In the genomic region with DNA sequence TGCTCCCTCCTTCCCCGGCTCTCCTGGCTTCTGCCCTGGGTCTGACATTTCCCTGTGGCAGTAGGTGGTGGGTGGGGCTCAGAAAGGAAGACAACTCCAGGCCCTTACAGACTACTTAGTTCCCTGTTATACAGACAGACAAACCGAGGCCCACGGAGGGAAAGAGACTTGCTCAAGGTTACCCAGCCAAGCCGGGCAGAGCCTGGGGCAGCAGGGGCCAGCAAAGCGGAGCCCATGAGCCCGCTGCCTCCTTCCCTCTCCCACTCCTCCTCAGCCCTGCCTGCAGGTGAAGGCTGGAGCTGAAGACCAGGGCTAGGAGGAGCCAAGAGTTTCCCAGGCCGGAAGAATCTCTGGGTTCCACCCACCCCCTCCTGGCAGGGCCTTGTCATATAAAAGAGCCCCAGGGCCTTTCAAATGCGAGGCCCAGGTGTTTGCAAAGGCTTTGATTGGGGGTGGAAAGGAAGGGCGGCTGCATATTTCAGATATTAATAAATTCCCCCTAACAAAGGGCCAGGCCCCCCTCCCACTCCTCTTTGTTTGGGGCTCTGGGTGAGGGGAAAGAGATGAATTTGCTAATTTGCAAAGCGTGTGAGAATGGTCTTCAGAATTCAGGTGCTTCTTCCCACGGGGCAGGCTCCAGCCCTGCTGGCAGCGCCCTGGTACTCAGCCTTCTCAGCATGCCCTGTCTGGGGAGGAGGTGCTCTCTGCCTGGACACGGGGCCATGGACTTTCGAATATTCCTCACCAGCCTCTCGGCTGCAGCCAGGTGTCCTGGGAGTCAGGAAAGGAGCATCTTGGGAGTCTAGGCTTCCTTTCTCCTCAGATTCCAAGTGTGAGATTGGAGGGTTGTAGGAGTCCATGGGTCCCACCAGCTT, we compare ENCODE assay signal across 24 cellular contexts. TPM values are rescaled to one million over a fixed set of nuclear protein-coding genes. Genes with fewer than 3 reads are reported as not detected.
DNase-seq lines count a peak whose midpoint lies in the region; FAIRE-seq and TF ChIP-seq lines count a peak whose summit lies in the region.
"Had no signal": no experiment of that assay in that cellular context is flagged by ENCODE, and none has a peak within 500 bp of the region (broad histone marks: within the 10 kb centered on the region; RNA-seq: fewer than 3 reads in every experiment).

No MANE protein-coding gene starts in this region.

- TF ChIP-seq POLR2A in breast epithelium (IDR thresholded peaks at IDR 0.05) = no peak
- TF ChIP-seq POLR2A in H1 (IDR thresholded peaks at IDR 0.05; ENCODE audit: control extremely low read depth in 1 of 2, low read depth in 2 of 2, low read length in 2 of 2) = no peak; a peak in 1 of 3 replicates
- TF ChIP-seq POLR2A in vagina (IDR thresholded peaks at IDR 0.05) = no peak

- H4K91ac ChIP-seq in H1 (replicated peaks; ENCODE audit: insufficient read length, low read length) (peak overlapping the region; percentile 92), mesenchymal stem cell (ENCODE audit: low read length) (no peak overlapping the region)

- dilution Hi-C loops in mammary epithelial cell (cut with HindIII; ENCODE audit: low sequenced_read_pairs) = loop anchor here (10.0 kb wide), 1 partner anchor 63 kb away; no protein-coding TSS in a partner anchor

- TF ChIP-seq RAD21 in H1 (IDR thresholded peaks at IDR 0.05 in 1 of 2, conservative IDR thresholded peaks at IDR 0.05 in 1 of 2; ENCODE audit: low read depth in 2 of 2, low read length in 2 of 2) = peak in 1 of 2 experiments; percentile 55; a peak in 3 of 4 replicates

- DNase-seq in mammary epithelial cell (no peak), breast epithelium (ENCODE audit: low spot score in 2 of 2) (no peak), H1 (ENCODE audit: low read depth in 1 of 2, low spot score in 2 of 2) (peak; percentile 68 to 79), mesenchymal stem cell (no peak), vagina (ENCODE audit: extremely low spot score in 2 of 2) (no peak), amygdala (lab: John Stamatoyannopoulos, UW) (no peak), WERI-Rb-1 (no peak), NOMO-1 treated with DMSO at 0.1 percent for 48 hours (lab: John Stamatoyannopoulos, UW; ENCODE audit: unreplicated experiment) (no peak)
- DNase-seq: activated gamma-delta T cell; aorta; DND-41; hippocampal formation; naive thymus-derived CD8-positive, alpha-beta T cell; NCI-H2029 treated with DMSO at 0.1 percent for 48 hours; NCI-H510A; stimulated activated naive CD4-positive, alpha-beta T cell had no signal

- peak overlapping the region; percentile 81 for H2BK120ac ChIP-seq in H1 (replicated peaks; ENCODE audit: low read depth, low read length)
- no peak overlapping the region for H2BK120ac ChIP-seq in mesenchymal stem cell (ENCODE audit: low read depth, low read length)

- 73% methylated on average over 8 of the region's 15 CpGs for WGBS in mammary epithelial cell (ENCODE audit: low coverage, missing lambda C conversion rate)
- WGBS in H1 (ENCODE audit: extremely low coverage in 1 of 2, insufficient coverage in 1 of 2, insufficient read length in 1 of 2, insufficient replicate concordance in 2 of 2, low coverage in 1 of 2, low lambda C conversion rate in 2 of 2, missing lambda C conversion rate in 1 of 2), 2 experiments = 20% methylated on average over 10 of the region's 15 CpGs; no CpG with 5 or more reads in 1 of the 2 experiments
- 66% methylated on average over 10 of the region's 15 CpGs for WGBS in mesenchymal stem cell

- H2BK5ac ChIP-seq in H1 (ENCODE audit: low read depth, low read length) (peak overlapping the region; percentile 66; the same call in 1 of the 2 replicates), mesenchymal stem cell (ENCODE audit: low read depth, low read length, poor library complexity, severe bottlenecking) (no peak overlapping the region)

- no peaks in the 10 kb centered on the region for H3K27me3 ChIP-seq in mammary epithelial cell (ENCODE audit: insufficient read depth, low read length)
- no peaks in the 10 kb centered on the region for H3K27me3 ChIP-seq in breast epithelium
- peaks cover 0 to 3% (median 0%) of the 10 kb centered on the region in 4 experiments; a peak in 1 of 7 replicates for H3K27me3 ChIP-seq in H1 (replicated peaks in 1 of 4; ENCODE audit: control insufficient read depth in 3 of 4, extremely low read depth in 1 of 4, insufficient read depth in 3 of 4, low read length in 3 of 4)
- no peaks in the 10 kb centered on the region for H3K27me3 ChIP-seq in mesenchymal stem cell (ENCODE audit: control insufficient read depth in 1 of 2, insufficient read depth in 1 of 2, low read length in 2 of 2)
- no peaks in the 10 kb centered on the region for H3K27me3 ChIP-seq in vagina
- no peaks in the 10 kb centered on the region for H3K27me3 ChIP-seq in WERI-Rb-1 (ENCODE audit: insufficient read depth, low read depth, severe bottlenecking)
- H3K27me3 ChIP-seq: SJSA1, tibial nerve had no signal

- H3K23ac ChIP-seq in H1 (ENCODE audit: insufficient read length) (no peak overlapping the region), mesenchymal stem cell (ENCODE audit: low read length in 2 of 2) (no peak overlapping the region)

- no peaks in the 10 kb centered on the region for H3K23me2 ChIP-seq in H1 (ENCODE audit: low read depth, low read length)

- in situ Hi-C loops in mammary epithelial cell (cut with MboI; ENCODE audit: low sequenced_read_pairs in 2 of 2) = loop anchor here (25.0 kb wide), 1 partner anchor 374 kb away; no protein-coding TSS in a partner anchor

- H2BK20ac ChIP-seq in H1 (ENCODE audit: low read length) = peak overlapping the region; percentile 93

- no peak overlapping the region for H3K56ac ChIP-seq in H1 (replicated peaks; ENCODE audit: insufficient read length, low read depth, low read length)

- intact Hi-C loops in mammary epithelial cell (cut with micrococcal nuclease) = loop anchor here (10.0 kb wide), 2 partner anchors 187 to 247 kb away; a partner anchor contains a TSS
- intact Hi-C loops in breast epithelium (cut with DNase I; ENCODE audit: low total_unique reads) = loop anchor here (10.0 kb wide), 1 partner anchor 47 kb away; a partner anchor contains a TSS
- intact Hi-C loops in vagina (cut with DNase I) = no loop called here

- peak overlapping the region; percentile 19; the same call in 1 of the 2 replicates for H2BK15ac ChIP-seq in H1 (ENCODE audit: low read length)
- no peak overlapping the region for H2BK15ac ChIP-seq in mesenchymal stem cell (ENCODE audit: low read depth, poor library complexity, severe bottlenecking)

- POLR2A ChIA-PET in H1 (lab: Charles Lee; ENCODE audit: partially characterized antibody) = interaction anchor here (1.2 to 2.0 kb wide), 4 partner anchors 12 to 32 kb away, joined by 3 to 5 read pairs (median 3); no protein-coding TSS in a partner anchor

- H2BK12ac ChIP-seq in H1 (ENCODE audit: low read depth, low read length) = peak overlapping the region; percentile 94; the same call in 1 of the 2 replicates
- H2BK12ac ChIP-seq in mesenchymal stem cell (ENCODE audit: low read length in 2 of 2) = no peak overlapping the region

- H3K9ac ChIP-seq in mammary epithelial cell (ENCODE audit: insufficient read depth, low read length) (no peak overlapping the region), H1 (replicated peaks in 1 of 4; ENCODE audit: extremely low read depth in 1 of 4, low read depth in 3 of 4, low read length in 3 of 4) (peak overlapping the region in 1 of 4 experiments; percentile 39; a peak in 2 of 7 replicates), mesenchymal stem cell (ENCODE audit: low read length) (peak overlapping the region; percentile 29)

- peaks cover 18% of the 10 kb centered on the region for H3K4me1 ChIP-seq in mammary epithelial cell (ENCODE audit: insufficient read depth, low read length)
- H3K4me1 ChIP-seq in breast epithelium = no peaks in the 10 kb centered on the region
- H3K4me1 ChIP-seq in H1 (replicated peaks in 1 of 4; ENCODE audit: control insufficient read depth in 3 of 4, insufficient read depth in 4 of 4, low read length in 3 of 4) = peaks cover 6 to 42% (median 29%) of the 10 kb centered on the region in 4 experiments
- H3K4me1 ChIP-seq in mesenchymal stem cell (ENCODE audit: control insufficient read depth, insufficient read depth, low read depth, low read length) = peaks cover 19% of the 10 kb centered on the region
- peaks cover 39% of the 10 kb centered on the region for H3K4me1 ChIP-seq in vagina

- no peak overlapping the region for H3K4me3 ChIP-seq in mammary epithelial cell (replicated peaks in 1 of 3; ENCODE audit: insufficient read depth in 1 of 3, low read depth in 2 of 3, low read length in 3 of 3)
- H3K4me3 ChIP-seq in breast epithelium = no peak overlapping the region
- H3K4me3 ChIP-seq in H1 (ENCODE audit: extremely low read depth in 1 of 4, insufficient read depth in 2 of 4, low read depth in 3 of 4, low read length in 4 of 4) = peak overlapping the region in 3 of 4 experiments; percentile 7 to 29 (median 7); a peak in 3 of 8 replicates
- no peak overlapping the region for H3K4me3 ChIP-seq in mesenchymal stem cell (ENCODE audit: insufficient read depth in 1 of 2, low read depth in 1 of 2, low read length in 2 of 2)
- no peak overlapping the region for H3K4me3 ChIP-seq in vagina
- no peak overlapping the region for H3K4me3 ChIP-seq in WERI-Rb-1 (ENCODE audit: low read depth, low read length)
- H3K4me3 ChIP-seq: SJSA1, tibial nerve had no signal

- CTCF ChIA-PET in mammary epithelial cell (lab: Charles Lee; ENCODE audit: low non-redundant PET) (interaction anchor here (0.8 kb wide), 1 partner anchor 36 kb away, joined by 3 read pairs; no protein-coding TSS in a partner anchor), H1 (lab: Charles Lee; ENCODE audit: partially characterized antibody) (interaction anchor here (0.6 to 22.9 kb wide), 12 partner anchors 14 to 155 kb away, joined by 3 to 406 read pairs (median 3); a partner anchor contains a TSS)

- H3K79me2 ChIP-seq in mammary epithelial cell (ENCODE audit: insufficient read depth, low read length) (no peaks in the 10 kb centered on the region), H1 (ENCODE audit: control insufficient read depth in 1 of 2, insufficient read depth in 2 of 2, low read length in 2 of 2) (no peaks in the 10 kb centered on the region)

- H4K20me1 ChIP-seq in mammary epithelial cell (ENCODE audit: insufficient read depth, low read length) = no peaks in the 10 kb centered on the region
- H4K20me1 ChIP-seq in H1 (replicated peaks in 1 of 2; ENCODE audit: control insufficient read depth in 1 of 2, insufficient read depth in 2 of 2, low read length in 2 of 2) = no peaks in the 10 kb centered on the region

- no peaks in the 10 kb centered on the region for H3K36me3 ChIP-seq in mammary epithelial cell (ENCODE audit: insufficient read depth, low read length)
- H3K36me3 ChIP-seq in breast epithelium = no peaks in the 10 kb centered on the region
- H3K36me3 ChIP-seq in H1 (ENCODE audit: control insufficient read depth in 2 of 4, insufficient read depth in 4 of 4, low read length in 3 of 4) = no peaks in the 10 kb centered on the region
- H3K36me3 ChIP-seq in mesenchymal stem cell (ENCODE audit: control insufficient read depth in 1 of 2, insufficient read depth in 2 of 2, low read depth in 1 of 2, low read length in 2 of 2) = no peaks in the 10 kb centered on the region
- H3K36me3 ChIP-seq in vagina = no peaks in the 10 kb centered on the region
- no peaks in the 10 kb centered on the region for H3K36me3 ChIP-seq in WERI-Rb-1
- H3K36me3 ChIP-seq: tibial nerve had no signal

- peak in 1 of 2 experiments; percentile 38; a peak in 1 of 3 replicates for TF ChIP-seq EP300 in H1 (IDR thresholded peaks at IDR 0.05; ENCODE audit: borderline replicate concordance in 1 of 2, low read depth in 2 of 2, low read length in 2 of 2)

- H3K14ac ChIP-seq in H1 (ENCODE audit: insufficient read length) (no peak overlapping the region), mesenchymal stem cell (ENCODE audit: low read length in 2 of 2) (no peak overlapping the region)

- H2AFZ ChIP-seq in mammary epithelial cell (ENCODE audit: low read depth, low read length) = peak overlapping the region; percentile 39
- no peak overlapping the region for H2AFZ ChIP-seq in H1 (ENCODE audit: low read length)
- no peak overlapping the region for H2AFZ ChIP-seq in mesenchymal stem cell (ENCODE audit: low read depth, low read length)

- no peaks in the 10 kb centered on the region for H3K79me1 ChIP-seq in H1 (ENCODE audit: low read depth, low read length)
- no peaks in the 10 kb centered on the region for H3K79me1 ChIP-seq in mesenchymal stem cell (replicated peaks; ENCODE audit: low read length, poor library complexity, severe bottlenecking)

- H3K4me2 ChIP-seq in mammary epithelial cell (ENCODE audit: insufficient read depth, low read depth, low read length) (no peak overlapping the region), H1 (ENCODE audit: insufficient read depth in 1 of 2, low read depth in 2 of 2, low read length in 2 of 2) (peak overlapping the region; percentile 8 to 58), mesenchymal stem cell (ENCODE audit: low read length, poor library complexity, severe bottlenecking) (no peak overlapping the region)

- FAIRE-seq in H1 (lab: Jason Lieb, UNC) = no peak

- no TSS peak for BruUV-seq in mammary epithelial cell (replicated peaks; lab: Mats Ljungman, UMichigan)

- H2AK5ac ChIP-seq in H1 (ENCODE audit: low read depth, low read length) (peak overlapping the region; percentile 69; the same call in 1 of the 2 replicates), mesenchymal stem cell (ENCODE audit: low read length, severe bottlenecking) (no peak overlapping the region)

- no peak for TF ChIP-seq CTCF in mammary epithelial cell (conservative IDR thresholded peaks at IDR 0.05 in 1 of 2, IDR thresholded peaks at IDR 0.05 in 1 of 2; ENCODE audit: extremely low read depth in 1 of 2, insufficient read depth in 1 of 2, low read depth in 1 of 2, low read length in 2 of 2)
- no peak for TF ChIP-seq CTCF in breast epithelium (IDR thresholded peaks at IDR 0.05)
- peak in 2 of 3 experiments; percentile 12 to 39; a peak in 3 of 4 replicates for TF ChIP-seq CTCF in H1 (IDR thresholded peaks at IDR 0.05; ENCODE audit: control extremely low read depth in 1 of 3, insufficient read depth in 1 of 3, low read depth in 1 of 3, low read length in 3 of 3)
- TF ChIP-seq CTCF in vagina (IDR thresholded peaks at IDR 0.05) = no peak
- TF ChIP-seq CTCF in WERI-Rb-1 (IDR thresholded peaks at IDR 0.05; ENCODE audit: low read depth, low read length) = no peak

- H3K27ac ChIP-seq in mammary epithelial cell (ENCODE audit: insufficient read depth, low read depth, low read length) = no peak overlapping the region
- no peak overlapping the region for H3K27ac ChIP-seq in breast epithelium
- no peak overlapping the region for H3K27ac ChIP-seq in H1 (ENCODE audit: low read depth, low read length)
- H3K27ac ChIP-seq in mesenchymal stem cell (ENCODE audit: low read length, poor library complexity, severe bottlenecking) = no peak overlapping the region
- H3K27ac ChIP-seq in vagina = peak overlapping the region; percentile 82
- no peak overlapping the region for H3K27ac ChIP-seq in WERI-Rb-1
- H3K27ac ChIP-seq: C4-2B, SJSA1, tibial nerve had no signal

- no peaks in the 10 kb centered on the region for H3K9me3 ChIP-seq in mammary epithelial cell (replicated peaks; ENCODE audit: insufficient read depth, low read length)
- no peaks in the 10 kb centered on the region for H3K9me3 ChIP-seq in breast epithelium
- no peaks in the 10 kb centered on the region for H3K9me3 ChIP-seq in H1 (ENCODE audit: insufficient read depth in 2 of 2, low read depth in 1 of 2, low read length in 1 of 2)
- no peaks in the 10 kb centered on the region for H3K9me3 ChIP-seq in mesenchymal stem cell (ENCODE audit: control insufficient read depth, low read length)
- H3K9me3 ChIP-seq in vagina = no peaks in the 10 kb centered on the region
- no peaks in the 10 kb centered on the region for H3K9me3 ChIP-seq in WERI-Rb-1 (ENCODE audit: severe bottlenecking)
- H3K9me3 ChIP-seq: SJSA1, tibial nerve had no signal

- H4K8ac ChIP-seq in H1 (ENCODE audit: extremely low read depth, insufficient read depth, low read length) = peak overlapping the region; percentile 69
- no peak overlapping the region for H4K8ac ChIP-seq in mesenchymal stem cell (ENCODE audit: low read length)

- peak overlapping the region; percentile 11 for H4K5ac ChIP-seq in H1 (ENCODE audit: insufficient read length, low read depth, low read length)

- H3K4ac ChIP-seq in H1 (replicated peaks; ENCODE audit: insufficient read length, low read depth, low read length) (peak overlapping the region; percentile 84), mesenchymal stem cell (ENCODE audit: low read depth in 1 of 2, low read length in 2 of 2) (peak overlapping the region in 1 of 2 experiments; percentile 35)

- H3K18ac ChIP-seq in H1 (ENCODE audit: extremely low read depth, low read length) (peak overlapping the region; percentile 75), mesenchymal stem cell (ENCODE audit: low read depth in 1 of 2, low read length in 2 of 2) (no peak overlapping the region)

RNA-seq across cellular contexts. Expression of a gene that starts 21.5 kb away (rescaled TPM):
- not detected for total RNA-seq in mammary epithelial cell
- polyA plus RNA-seq in mammary epithelial cell = not detected
- not detected for polyA minus RNA-seq in mammary epithelial cell
- under 1 TPM in 2 of 3 donors, not detected in 1; 0.15 to 0.16 TPM for total RNA-seq in breast epithelium
- 0.07 TPM in 1 of 2 replicates, not detected in the other for total RNA-seq in H1 (2021; fragmentation: NEBNext Ultra II Directional; extraction: Animal tissue kit (Norgen Biotek cat#: 25700))
- polyA plus RNA-seq in H1 (2011; rRNA removed) = 0.02 and 0.12 TPM in 2 replicates
- 0.04 TPM for polyA plus RNA-seq in H1 (2011; cell fraction: cytosol; rRNA removed)
- 0.58 TPM for polyA plus RNA-seq in H1 (2011; cell fraction: nucleus; rRNA removed)
- polyA plus RNA-seq in H1 (2012, experiment 1 of 2) = 0.09 to 0.13 TPM (median 0.11 TPM) in 3 of 4 replicates, not detected in the other
- polyA plus RNA-seq in H1 (2012, experiment 2 of 2) = not detected
- polyA plus RNA-seq in H1 (2013, experiment 1 of 2) = 0.06 TPM
- polyA plus RNA-seq in H1 (2013, experiment 2 of 2) = 0.06 TPM
- 0.41 TPM in 1 of 2 replicates, not detected in the other for polyA minus RNA-seq in H1 (2011; rRNA and poly(A)+ RNA removed)
- not detected for polyA minus RNA-seq in H1 (2011; cell fraction: cytosol; rRNA and poly(A)+ RNA removed)
- polyA minus RNA-seq in H1 (2011; cell fraction: nucleus; rRNA and poly(A)+ RNA removed) = not detected
- polyA plus RNA-seq in mesenchymal stem cell (2013, experiment 1 of 2) = not detected
- not detected for polyA plus RNA-seq in mesenchymal stem cell (2013, experiment 2 of 2)
- total RNA-seq in vagina = 0.25 TPM
- total RNA-seq: A172; aorta; naive thymus-derived CD8-positive, alpha-beta T cell; renal cortical epithelial cell; SJSA1; T-helper 2 cell treated with Interferon-gamma antibody and Interleukin-4, amounts not matched to agents 100 ng/mL and 5 ng/mL, for 36 hours; tibial nerve had no signal
- polyA plus RNA-seq: naive thymus-derived CD8-positive, alpha-beta T cell had no signal

RNA-seq across cellular contexts. Expression of a gene that starts 44.8 kb away (rescaled TPM):
- total RNA-seq in mammary epithelial cell = not detected
- not detected for polyA plus RNA-seq in mammary epithelial cell
- polyA minus RNA-seq in mammary epithelial cell = not detected
- total RNA-seq in breast epithelium = 1 to 10 TPM in 1 of 3 donors, not detected in 2; 1.3 TPM
- total RNA-seq in H1 (2021; fragmentation: NEBNext Ultra II Directional; extraction: Animal tissue kit (Norgen Biotek cat#: 25700)) = not detected in 2 replicates
- 0.06 TPM in 1 of 2 replicates, not detected in the other for polyA plus RNA-seq in H1 (2011; rRNA removed)
- polyA plus RNA-seq in H1 (2011; cell fraction: cytosol; rRNA removed) = not detected
- not detected for polyA plus RNA-seq in H1 (2011; cell fraction: nucleus; rRNA removed)
- polyA plus RNA-seq in H1 (2012, experiment 1 of 2) = not detected in 4 replicates
- polyA plus RNA-seq in H1 (2012, experiment 2 of 2) = 0.13 TPM
- 0.06 TPM for polyA plus RNA-seq in H1 (2013, experiment 1 of 2)
- polyA plus RNA-seq in H1 (2013, experiment 2 of 2) = 0.04 TPM
- polyA minus RNA-seq in H1 (2011; rRNA and poly(A)+ RNA removed) = not detected in 2 replicates
- polyA minus RNA-seq in H1 (2011; cell fraction: cytosol; rRNA and poly(A)+ RNA removed) = not detected
- polyA minus RNA-seq in H1 (2011; cell fraction: nucleus; rRNA and poly(A)+ RNA removed) = not detected
- 0.08 TPM for polyA plus RNA-seq in mesenchymal stem cell (2013, experiment 1 of 2)
- 0.03 TPM for polyA plus RNA-seq in mesenchymal stem cell (2013, experiment 2 of 2)
- total RNA-seq in vagina = not detected
- total RNA-seq: A172; aorta; cerebellum; lower leg skin; naive thymus-derived CD8-positive, alpha-beta T cell; renal cortical epithelial cell; T-helper 2 cell treated with Interferon-gamma antibody and Interleukin-4, amounts not matched to agents 100 ng/mL and 5 ng/mL, for 36 hours had no signal
- polyA plus RNA-seq: naive thymus-derived CD8-positive, alpha-beta T cell had no signal

RNA-seq across cellular contexts. Expression of a gene that starts 55.7 kb away (rescaled TPM):
- total RNA-seq in mammary epithelial cell (1 to 10 TPM in 1 of 2 donors, not detected in 1; 1.5 TPM), breast epithelium (100 to 1,000 TPM in 2 of 3 donors, 10 to 100 TPM in 1; 53.7 to 243 (median 146) TPM), vagina (173 TPM)
- polyA plus RNA-seq in mammary epithelial cell (0.25 TPM), H1 (2011; rRNA removed) (4.2 and 5.9 TPM in 2 replicates)
- not detected for polyA minus RNA-seq in mammary epithelial cell
- total RNA-seq in H1 (2021; fragmentation: NEBNext Ultra II Directional; extraction: Animal tissue kit (Norgen Biotek cat#: 25700)) = 13.7 and 15.9 TPM in 2 replicates
- 3.6 TPM for polyA plus RNA-seq in H1 (2011; cell fraction: cytosol; rRNA removed)
- polyA plus RNA-seq in H1 (2011; cell fraction: nucleus; rRNA removed) = 12.1 TPM
- polyA plus RNA-seq in H1 (2012, experiment 1 of 2) = 4.0 to 5.6 TPM (median 5.0 TPM) in 4 replicates
- 3.9 TPM for polyA plus RNA-seq in H1 (2012, experiment 2 of 2)
- polyA plus RNA-seq in H1 (2013, experiment 1 of 2) = 14.2 TPM
- polyA plus RNA-seq in H1 (2013, experiment 2 of 2) = 15.0 TPM
- polyA minus RNA-seq in H1 (2011; rRNA and poly(A)+ RNA removed) = 15.1 and 15.7 TPM in 2 replicates
- 6.9 TPM for polyA minus RNA-seq in H1 (2011; cell fraction: cytosol; rRNA and poly(A)+ RNA removed)
- polyA minus RNA-seq in H1 (2011; cell fraction: nucleus; rRNA and poly(A)+ RNA removed) = 21.7 TPM
- polyA plus RNA-seq in mesenchymal stem cell (2013, experiment 1 of 2) = 203 TPM
- 211 TPM for polyA plus RNA-seq in mesenchymal stem cell (2013, experiment 2 of 2)

Comparison
In these comparisons a context has a peak if more than half of its experiments do, and no peak if none do; other contexts are left out.
1. DNase-seq: peak in H1 (2 of 2); none in mammary epithelial cell (single experiment), breast epithelium (0 of 2), mesenchymal stem cell (single experiment), vagina (0 of 2), amygdala (0 of 56), WERI-Rb-1 (single experiment) and NOMO-1 treated with DMSO at 0.1 percent for 48 hours (single experiment).
2. H3K4me2 ChIP-seq: peak in H1 (2 of 2); none in mammary epithelial cell (single experiment) and mesenchymal stem cell (single experiment).
3. H3K4me3 ChIP-seq: peak in H1 (3 of 4); none in mammary epithelial cell (0 of 3), breast epithelium (0 of 3), mesenchymal stem cell (0 of 2), vagina (0 of 2) and WERI-Rb-1 (single experiment).
4. CTCF ChIP-seq: peak in H1 (2 of 3); none in mammary epithelial cell (0 of 2), breast epithelium (0 of 3), vagina (0 of 3) and WERI-Rb-1 (single experiment).